Comparison of ENCODE assay signal across 28 cellular contexts in genomic region chr3:40148827-40149226, GRCh38.
"Had no signal": no experiment of that assay in that cellular context is flagged by ENCODE, and none has a peak within 500 bp of the region (broad histone marks: within the 10 kb centered on the region; RNA-seq: fewer than 3 reads in every experiment).

No MANE protein-coding gene starts in this region.

- H3K4me3 Mint-ChIP-seq: dendritic cell treated with granulocyte-macrophage colony-stimulating factor and Interleukin-4, amounts not matched to agents 40 ng/mL and 50 ng/mL, for 4 days; effector memory CD8-positive, alpha-beta T cell; endodermal cell had no signal

- H3K27me3 ChIP-seq: colonic mucosa, dorsolateral prefrontal cortex, foreskin keratinocyte, gastrocnemius medialis, gastroesophageal sphincter, heart left ventricle, heart right ventricle had no signal

- H3K4me1 ChIP-seq: colonic mucosa, esophagus squamous epithelium, foreskin keratinocyte, gastroesophageal sphincter had no signal

- FAIRE-seq: colon, endometrium, endothelial cell of umbilical vein, frontal cortex had no signal

- H3K27me3 Mint-ChIP-seq: dendritic cell treated with granulocyte-macrophage colony-stimulating factor and Interleukin-4, amounts not matched to agents 40 ng/mL and 50 ng/mL, for 4 days had no signal

- H3K36me3 ChIP-seq: colonic mucosa, esophagus squamous epithelium, gastrocnemius medialis, gastroesophageal sphincter, heart left ventricle, heart right ventricle had no signal

- H3K27ac ChIP-seq: colonic mucosa, coronary artery, dorsolateral prefrontal cortex, epithelial cell of prostate, esophagus squamous epithelium, foreskin keratinocyte, gastrocnemius medialis, gastroesophageal sphincter, heart left ventricle, heart right ventricle had no signal

- H3K4me1 Mint-ChIP-seq: endodermal cell had no signal

- ATAC-seq: effector memory CD8-positive, alpha-beta T cell; esophagus mucosa; foreskin keratinocyte; gastrocnemius medialis; gastroesophageal sphincter; heart left ventricle; heart right ventricle had no signal

- DNase-seq: colonic mucosa; cortex of kidney; dermis blood vessel endothelial cell; dorsolateral prefrontal cortex; effector CD4-positive, alpha-beta T cell; effector CD8-positive, alpha-beta T cell; effector memory CD4-positive, alpha-beta T cell; effector memory CD8-positive, alpha-beta T cell; endodermal cell; erythroblast; esophagus squamous epithelium; foreskin fibroblast; foreskin keratinocyte; foreskin melanocyte; gastrocnemius medialis; glutamatergic neuron; head of caudate nucleus; heart left ventricle; heart right ventricle had no signal

- H3K9me3 Mint-ChIP-seq: dendritic cell treated with granulocyte-macrophage colony-stimulating factor and Interleukin-4, amounts not matched to agents 40 ng/mL and 50 ng/mL, for 4 days; effector memory CD8-positive, alpha-beta T cell; endodermal cell had no signal

- H3K9me3 ChIP-seq: colonic mucosa, esophagus squamous epithelium, gastrocnemius medialis, gastroesophageal sphincter, heart left ventricle, heart right ventricle had no signal

- H3K27ac Mint-ChIP-seq: dendritic cell treated with granulocyte-macrophage colony-stimulating factor and Interleukin-4, amounts not matched to agents 40 ng/mL and 50 ng/mL, for 4 days; effector memory CD8-positive, alpha-beta T cell; endodermal cell had no signal

- H3K4me3 ChIP-seq: colonic mucosa, coronary artery, dorsolateral prefrontal cortex, esophagus squamous epithelium, gastrocnemius medialis, gastroesophageal sphincter, heart left ventricle, heart right ventricle had no signal
